ENCODE assay signal across 22 cellular contexts in the genomic region with DNA sequence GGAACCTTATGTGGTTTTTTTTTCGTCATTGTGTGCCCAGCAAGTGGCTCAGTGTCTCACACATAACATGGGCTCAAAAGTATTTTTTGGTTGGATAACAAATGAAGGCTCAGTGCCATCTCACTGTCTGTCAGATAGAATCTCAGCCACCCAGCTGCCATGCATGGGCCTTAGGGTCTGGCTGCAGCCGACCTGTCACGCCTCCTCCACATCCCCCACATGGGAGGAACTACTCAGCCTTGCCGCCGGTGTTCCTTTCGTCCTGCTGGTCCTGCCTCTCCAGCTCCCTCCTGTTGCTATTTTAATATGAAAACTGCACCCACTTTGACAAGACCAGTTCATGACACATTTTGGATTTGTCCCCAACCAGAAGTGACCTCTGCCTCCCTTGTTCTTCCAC.
"Had no signal": no experiment of that assay in that cellular context is flagged by ENCODE, and none has a peak within 500 bp of the region (broad histone marks: within the 10 kb centered on the region; RNA-seq: fewer than 3 reads in every experiment).

No MANE protein-coding gene starts in this region.

- H3K27ac Mint-ChIP-seq: activated CD4-positive, alpha-beta memory T cell treated with anti-CD3 and anti-CD28 coated beads for 36 hours; activated CD4-positive, alpha-beta T cell treated with anti-CD3 and anti-CD28 coated beads, Interleukin-2, amount 10 ng/mL, durations not matched to agents 7 days and 5 days; activated naive CD4-positive, alpha-beta T cell treated with anti-CD3 and anti-CD28 coated beads, Interleukin-2, amount 50 U/mL, for 72 hours; activated naive CD8-positive, alpha-beta T cell treated with anti-CD3 and anti-CD28 coated beads, Interleukin-2, amount 50 U/mL, for 24 hours; T-helper 1 cell treated with Interleukin-12 subunit alpha and Interleukin-12 subunit beta and Interleukin-4 antibody, amounts not matched to agents 30 μg/mL and 1 μg/mL, for 36 hours had no signal

- ATAC-seq: activated naive CD4-positive, alpha-beta T cell treated with anti-CD3 and anti-CD28 coated beads, Interleukin-2, amount 50 U/mL, for 72 hours; activated naive CD8-positive, alpha-beta T cell treated with anti-CD3 and anti-CD28 coated beads, Interleukin-2, amount 50 U/mL, for 24 hours; activated T-cell treated with anti-CD3 and anti-CD28 coated beads, Interleukin-2, amount 50 U/mL, for 4 hours; body of pancreas had no signal

- H3K4me3 Mint-ChIP-seq: activated CD4-positive, alpha-beta memory T cell treated with anti-CD3 and anti-CD28 coated beads for 36 hours; activated CD4-positive, alpha-beta T cell treated with anti-CD3 and anti-CD28 coated beads, Interleukin-2, amount 10 ng/mL, durations not matched to agents 7 days and 5 days; activated naive CD8-positive, alpha-beta T cell treated with anti-CD3 and anti-CD28 coated beads, Interleukin-2, amount 50 U/mL, for 24 hours; activated T-cell treated with anti-CD3 and anti-CD28 coated beads, Interleukin-2, amount 50 U/mL, for 4 hours; T-helper 1 cell treated with Interleukin-12 subunit alpha and Interleukin-12 subunit beta and Interleukin-4 antibody, amounts not matched to agents 30 μg/mL and 1 μg/mL, for 36 hours had no signal

- H3K36me3 Mint-ChIP-seq: activated CD4-positive, alpha-beta memory T cell treated with anti-CD3 and anti-CD28 coated beads for 36 hours had no signal

- H3K27me3 ChIP-seq: ascending aorta, body of pancreas had no signal

- FAIRE-seq: bronchial epithelial cell had no signal

- H3K4me1 Mint-ChIP-seq: activated CD4-positive, alpha-beta T cell treated with anti-CD3 and anti-CD28 coated beads, Interleukin-2, amount 10 ng/mL, durations not matched to agents 7 days and 5 days; activated naive CD8-positive, alpha-beta T cell treated with anti-CD3 and anti-CD28 coated beads, Interleukin-2, amount 50 U/mL, for 24 hours had no signal

- H3K27ac ChIP-seq: ascending aorta, body of pancreas had no signal

- H3K9me3 ChIP-seq: ascending aorta, body of pancreas had no signal

- H3K9me3 Mint-ChIP-seq: activated CD4-positive, alpha-beta memory T cell treated with anti-CD3 and anti-CD28 coated beads for 36 hours; activated CD4-positive, alpha-beta T cell treated with anti-CD3 and anti-CD28 coated beads, Interleukin-2, amount 10 ng/mL, durations not matched to agents 7 days and 5 days; activated naive CD4-positive, alpha-beta T cell treated with anti-CD3 and anti-CD28 coated beads, Interleukin-2, amount 50 U/mL, for 72 hours; activated naive CD8-positive, alpha-beta T cell treated with anti-CD3 and anti-CD28 coated beads, Interleukin-2, amount 50 U/mL, for 24 hours; activated T-cell treated with anti-CD3 and anti-CD28 coated beads, Interleukin-2, amount 50 U/mL, for 4 hours; T-helper 1 cell treated with Interleukin-12 subunit alpha and Interleukin-12 subunit beta and Interleukin-4 antibody, amounts not matched to agents 30 μg/mL and 1 μg/mL, for 36 hours had no signal

- H3K27me3 Mint-ChIP-seq: activated CD4-positive, alpha-beta memory T cell treated with anti-CD3 and anti-CD28 coated beads for 36 hours; activated naive CD8-positive, alpha-beta T cell treated with anti-CD3 and anti-CD28 coated beads, Interleukin-2, amount 50 U/mL, for 24 hours had no signal

- H3K36me3 ChIP-seq: ascending aorta had no signal

- DNase-seq: activated CD4-positive, alpha-beta memory T cell treated with anti-CD3 and anti-CD28 coated beads for 36 hours; activated CD4-positive, alpha-beta T cell treated with anti-CD3 and anti-CD28 coated beads, Interleukin-2, amount 10 ng/mL, durations not matched to agents 7 days and 5 days; activated CD8-positive, alpha-beta memory T cell treated with anti-CD3 and anti-CD28 coated beads for 24 hours; activated effector memory CD4-positive, alpha-beta T cell treated with anti-CD3 and anti-CD28 coated beads, Interleukin-2, amount 50 U/mL, for 16 hours; activated naive CD4-positive, alpha-beta T cell treated with Interleukin-2 at 50 U/mL for 16 hours; activated naive CD8-positive, alpha-beta T cell treated with anti-CD3 and anti-CD28 coated beads, Interleukin-2, amount 50 U/mL, for 24 hours; activated T-cell treated with anti-CD3 and anti-CD28 coated beads, Interleukin-2, amount 50 U/mL, for 4 hours; amniotic stem cell; body of pancreas; central memory CD4-positive, alpha-beta T cell; NCI-H1092; NCI-H1417; NCI-H1930; NCI-H2171; NCI-H2227 treated with DMSO at 0.1 percent for 48 hours; NCI-H446 treated with DMSO at 0.1 percent for 48 hours; NCI-H524 treated with DMSO at 0.1 percent for 48 hours; NCI-H748 treated with DMSO at 0.1 percent for 48 hours had no signal

- H3K4me3 ChIP-seq: ascending aorta, body of pancreas had no signal

- H3K4me1 ChIP-seq: ascending aorta, body of pancreas had no signal
